ENCODE assay signal across 24 cellular contexts in genomic region chr3:110929811-110930210, GRCh38.
"Had no signal": no experiment of that assay in that cellular context is flagged by ENCODE, and none has a peak within 500 bp of the region (broad histone marks: within the 10 kb centered on the region; RNA-seq: fewer than 3 reads in every experiment).

No MANE protein-coding gene starts in this region.

- H3K36me3 Mint-ChIP-seq: activated naive CD8-positive, alpha-beta T cell treated with anti-CD3 and anti-CD28 coated beads for 36 hours; memory B cell; type B pancreatic cell; WTC11 had no signal

- H3K4me3 ChIP-seq: cardiac muscle cell, hepatocyte, sigmoid colon, spleen, thoracic aorta, vagina had no signal

- H3K27ac Mint-ChIP-seq: activated naive CD8-positive, alpha-beta T cell treated with anti-CD3 and anti-CD28 coated beads for 36 hours; activated T-helper 2 cell treated with anti-CD3 and anti-CD28 coated beads, Interferon-gamma antibody, Interleukin-2, Interleukin-4, amounts not matched to agents 10 μg/mL and 5 μg/mL and 100 μg/mL, durations not matched to agents 14 hours and 24 hours and 36 hours; memory B cell; type B pancreatic cell; WTC11 had no signal

- H3K36me3 ChIP-seq: cardiac muscle cell, sigmoid colon, spleen, thoracic aorta, vagina had no signal

- H3K4me3 Mint-ChIP-seq: activated naive CD8-positive, alpha-beta T cell treated with anti-CD3 and anti-CD28 coated beads for 36 hours; activated T-cell treated with anti-CD3 and anti-CD28 coated beads, Interleukin-2, amount 50 U/mL, for 4 hours; memory B cell; type B pancreatic cell; WTC11 had no signal

- H3K27me3 Mint-ChIP-seq: memory B cell, type B pancreatic cell had no signal

- H3K9me3 Mint-ChIP-seq: activated naive CD8-positive, alpha-beta T cell treated with anti-CD3 and anti-CD28 coated beads for 36 hours; activated T-cell treated with anti-CD3 and anti-CD28 coated beads, Interleukin-2, amount 50 U/mL, for 4 hours; activated T-helper 2 cell treated with anti-CD3 and anti-CD28 coated beads, Interferon-gamma antibody, Interleukin-2, Interleukin-4, amounts not matched to agents 10 μg/mL and 5 μg/mL and 100 μg/mL, durations not matched to agents 14 hours and 24 hours and 36 hours; type B pancreatic cell; WTC11 had no signal

- ATAC-seq: activated T-cell treated with anti-CD3 and anti-CD28 coated beads, Interleukin-2, amount 50 U/mL, for 4 hours; left colon; WTC11 had no signal

- H3K27me3 ChIP-seq: cardiac muscle cell, hepatocyte, sigmoid colon, spleen, vagina had no signal

- H3K4me1 Mint-ChIP-seq: activated naive CD8-positive, alpha-beta T cell treated with anti-CD3 and anti-CD28 coated beads for 36 hours; memory B cell had no signal

- DNase-seq: activated CD4-positive, alpha-beta T cell treated with anti-CD3 and anti-CD28 coated beads, Interleukin-2, amount 50 U/mL, for 4 hours; activated CD8-positive, alpha-beta memory T cell treated with anti-CD3 and anti-CD28 coated beads, Interleukin-2, amount 50 U/mL, for 48 hours; activated naive CD4-positive, alpha-beta T cell; activated naive CD8-positive, alpha-beta T cell treated with anti-CD3 and anti-CD28 coated beads for 36 hours; activated T-cell treated with anti-CD3 and anti-CD28 coated beads, Interleukin-2, amount 50 U/mL, for 4 hours; amniotic stem cell; dermis blood vessel endothelial cell; effector CD8-positive, alpha-beta T cell; glutamatergic neuron; left colon; retina; sigmoid colon; spleen; stimulated activated CD4-positive, alpha-beta T cell treated with anti-CD3 and anti-CD28 coated beads, Interleukin-4, amount 100 ng/mL, for 24 hours; stimulated activated naive CD4-positive, alpha-beta T cell treated with Interleukin-2 at 50 U/mL for 16 hours; T-helper 1 cell had no signal

- H3K27ac ChIP-seq: cardiac muscle cell, hepatocyte, sigmoid colon, spleen, thoracic aorta, vagina had no signal
